In genomic region chr16:74743668-74744299, GRCh38 we compare ENCODE assay signal across 7 cellular contexts. TPM values are rescaled to one million over a fixed set of nuclear protein-coding genes. Genes with fewer than 3 reads are reported as not detected.
A peak's percentile ranks its signal among the peaks of the same experiment; 100 is the strongest.
DNase-seq lines count a peak whose midpoint lies in the region; ATAC-seq, FAIRE-seq and TF ChIP-seq lines count a peak whose summit lies in the region.

No MANE protein-coding gene starts in this region.

- H3K36me3 ChIP-seq in IMR-90 (ENCODE audit: control insufficient read depth, insufficient read depth, low read length) (no peaks in the 10 kb centered on the region), SJCRH30 (no peaks in the 10 kb centered on the region), kidney (ENCODE audit: control insufficient read depth in 1 of 2, insufficient read depth in 2 of 2, low read length in 2 of 2) (no peaks in the 10 kb centered on the region), upper lobe of left lung (no peaks in the 10 kb centered on the region)

- H3K9me3 ChIP-seq in IMR-90 (ENCODE audit: control insufficient read depth, insufficient read depth, low read length): no peaks in the 10 kb centered on the region
- no peaks in the 10 kb centered on the region for H3K9me3 ChIP-seq in SJCRH30 (replicated peaks)
- no peaks in the 10 kb centered on the region for H3K9me3 ChIP-seq in kidney (ENCODE audit: control insufficient read depth in 1 of 2, low read length in 2 of 2)
- no peaks in the 10 kb centered on the region for H3K9me3 ChIP-seq in upper lobe of left lung

- no peak for FAIRE-seq in kidney (lab: Jason Lieb, UNC)

- H3K4ac ChIP-seq in IMR-90 (ENCODE audit: low read depth, low read length): peak overlapping the region; percentile 61

- H3K79me1 ChIP-seq in IMR-90 (ENCODE audit: low read depth in 1 of 2, low read length in 2 of 2): no peaks in the 10 kb centered on the region

- dilution Hi-C loops in IMR-90 (cut with HindIII; ENCODE audit: low sequenced_read_pairs, unreplicated experiment): no loop called here

- peak overlapping the region; percentile 57; the same call in 1 of the 2 replicates for H4K91ac ChIP-seq in IMR-90 (ENCODE audit: insufficient read depth, low read depth, low read length)

- peak overlapping the region; percentile 42 for H3K4me2 ChIP-seq in IMR-90 (ENCODE audit: low read depth, low read length)

- H2BK15ac ChIP-seq in IMR-90 (ENCODE audit: low read depth, low read length): peak overlapping the region; percentile 67; the same call in 2 of the 3 replicates

- H4K8ac ChIP-seq in IMR-90 (ENCODE audit: low read depth in 2 of 2, low read length in 2 of 2): peak overlapping the region; percentile 42 to 67; a peak in 2 of 4 replicates

- peak overlapping the region; percentile 1; the same call in 1 of the 2 replicates for H3K14ac ChIP-seq in IMR-90 (replicated peaks; ENCODE audit: low read depth, low read length)

- H3K4me3 ChIP-seq in IMR-90 (ENCODE audit: insufficient read depth, low read depth, low read length) (no peak overlapping the region), SJCRH30 (peak overlapping the region; percentile 39), kidney (ENCODE audit: low read length in 2 of 2) (peak overlapping the region in 1 of 2 donors; percentile 38), upper lobe of left lung (peak overlapping the region in 3 of 4 donors; percentile 9 to 32 (median 9))

- CTCF ChIA-PET in IMR-90 (lab: Yijun Ruan, JAX): interaction anchor here (1.3 to 2.3 kb wide), 2 partner anchors 19 to 70 kb away, joined by 3 to 8 read pairs; no protein-coding TSS in a partner anchor

- H3K9ac ChIP-seq in IMR-90 (ENCODE audit: low read depth, low read length) (no peak overlapping the region), kidney (ENCODE audit: low read length in 2 of 2) (peak overlapping the region in 1 of 2 donors; percentile 51)

- peak overlapping the region; percentile 17; the same call in 1 of the 2 replicates for H3K18ac ChIP-seq in IMR-90 (ENCODE audit: low read depth, low read length)

- peak overlapping the region; percentile 80 for H2BK20ac ChIP-seq in IMR-90 (ENCODE audit: low read depth, low read length)

- POLR2A ChIA-PET in IMR-90 (lab: Charles Lee; ENCODE audit: unreplicated experiment): interaction anchor here (0.6 kb wide), 1 partner anchor 41 kb away, joined by 4 read pairs; no protein-coding TSS in a partner anchor

- ATAC-seq in IMR-90 (ENCODE audit: low read depth) (peak; percentile 89), upper lobe of left lung (ENCODE audit: low FRiP score in 2 of 2) (peak; percentile 64 to 89)

- H3K23ac ChIP-seq in IMR-90 (ENCODE audit: low read depth, low read length): no peak overlapping the region; the same call in 1 of the 2 replicates

- peak overlapping the region; percentile 58; the same call in 1 of the 2 replicates for H2AK5ac ChIP-seq in IMR-90 (ENCODE audit: low read depth, low read length)

- no peak overlapping the region for H2BK5ac ChIP-seq in IMR-90 (ENCODE audit: low read depth, low read length, poor library complexity, severe bottlenecking)

- TF ChIP-seq CTCF in IMR-90 (conservative IDR thresholded peaks at IDR 0.05; ENCODE audit: low read depth, low read length) (no peak), kidney (IDR thresholded peaks at IDR 0.05; ENCODE audit: borderline replicate concordance, extremely low read depth, insufficient read depth) (no peak), upper lobe of left lung (IDR thresholded peaks at IDR 0.05) (no peak)

- no peak overlapping the region for H3K56ac ChIP-seq in IMR-90 (ENCODE audit: extremely low read depth, insufficient read depth, low read length)

- TF ChIP-seq RAD21 in IMR-90 (IDR thresholded peaks at IDR 0.05; ENCODE audit: low read length): no peak

- peak overlapping the region; percentile 83 for H2AK9ac ChIP-seq in IMR-90 (replicated peaks; ENCODE audit: low read depth, low read length, poor library complexity)

- intact Hi-C loops in IMR-90 (cut with micrococcal nuclease) (no loop called here), kidney (cut with DNase I) (no loop called here)

- H3K27ac ChIP-seq in IMR-90 (ENCODE audit: insufficient read depth, low read length) (no peak overlapping the region), SJCRH30 (no peak overlapping the region; the same call in 1 of the 2 replicates), kidney (ENCODE audit: low read depth in 2 of 2, low read length in 2 of 2) (peak overlapping the region; percentile 61 to 81), upper lobe of left lung (peak overlapping the region; percentile 34 to 54 (median 52))

- no TSS peak for BruUV-seq in IMR-90 (replicated peaks; lab: Mats Ljungman, UMichigan)

- H3K9me1 ChIP-seq in IMR-90 (ENCODE audit: insufficient read depth, low read length): peaks cover 4% of the 10 kb centered on the region; the same call in 1 of the 2 replicates

- H2AFZ ChIP-seq in IMR-90 (replicated peaks; ENCODE audit: low read length, poor library complexity): peak overlapping the region; percentile 72

- peak in 1 of 4 donors; percentile 59 for TF ChIP-seq EP300 in upper lobe of left lung (IDR thresholded peaks at IDR 0.05)

- DNase-seq in IMR-90 (peak; percentile 79), SJCRH30 (peak; percentile 48 to 58), kidney (peak; percentile 93), upper lobe of left lung (peak in 1 of 2 donors; percentile 94), iPS-NIHi7 (ENCODE audit: extremely low spot score) (no peak), cerebellar cortex (ENCODE audit: low spot score) (no peak)
- no peak for DNase-seq in activated T-cell treated with anti-CD3 and anti-CD28 coated beads, Interleukin-2, amount 50 U/mL, for 1 hour

- TF ChIP-seq POLR2A in IMR-90 (IDR thresholded peaks at IDR 0.05; ENCODE audit: low read depth, low read length) (no peak), upper lobe of left lung (IDR thresholded peaks at IDR 0.05) (no peak)

- H3K4me1 ChIP-seq in IMR-90 (ENCODE audit: control insufficient read depth, insufficient read depth, low read length) (peaks cover 14% of the 10 kb centered on the region), SJCRH30 (peaks cover 3% of the 10 kb centered on the region; the same call in 1 of the 2 replicates), kidney (ENCODE audit: control insufficient read depth in 1 of 2, insufficient read depth in 1 of 2, low read depth in 1 of 2, low read length in 2 of 2) (peaks cover 0 to 6% of the 10 kb centered on the region in 2 donors), upper lobe of left lung (peaks cover 0 to 4% (median 0%) of the 10 kb centered on the region in 4 donors)

- H2BK120ac ChIP-seq in IMR-90 (ENCODE audit: low read depth, low read length): peak overlapping the region; percentile 75

- H4K5ac ChIP-seq in IMR-90 (ENCODE audit: low read depth, low read length): peak overlapping the region; percentile 46

- no peaks in the 10 kb centered on the region for H4K20me1 ChIP-seq in IMR-90 (ENCODE audit: insufficient read depth, low read length)

- in situ Hi-C loops in IMR-90 (cut with MboI; ENCODE audit: low sequenced_read_pairs): no loop called here

- H3K27me3 ChIP-seq in IMR-90 (ENCODE audit: control insufficient read depth, insufficient read depth, low read length) (no peaks in the 10 kb centered on the region), SJCRH30 (no peaks in the 10 kb centered on the region), upper lobe of left lung (no peaks in the 10 kb centered on the region)

- WGBS in IMR-90 (ENCODE audit: extremely low coverage in 2 of 2, insufficient read length in 1 of 2), 2 experiments: 75% methylated on average over 2 of the region's 15 CpGs; no CpG with 5 or more reads in 1 of the 2 experiments
- 31 to 42% methylated on average over 8 to 15 of the region's 15 CpGs for WGBS in upper lobe of left lung, 2 donors

TF ChIP-seq in IMR-90, 13 proteins besides CTCF, POLR2A, EP300 and RAD21 (continues in another document):
- TF ChIP-seq MXI1 (IDR thresholded peaks at IDR 0.05; ENCODE audit: borderline replicate concordance, low read depth, low read length) (0 out of 2 replicates have a peak, but pooled peaks have one; percentile 68), NFE2L2 (IDR thresholded peaks at IDR 0.05; ENCODE audit: low read depth, low read length) (no peak), CEBPB (IDR thresholded peaks at IDR 0.05; ENCODE audit: low read depth, low read length) (peak; percentile 28; the same call in 1 of the 2 replicates), RFX5 (IDR thresholded peaks at IDR 0.05; ENCODE audit: low read depth, low read length) (no peak), BHLHE40 (IDR thresholded peaks at IDR 0.05; ENCODE audit: low read depth, low read length) (peak; percentile 77), ELK1 (IDR thresholded peaks at IDR 0.05; ENCODE audit: borderline replicate concordance, low read depth, low read length) (no peak), FOS (IDR thresholded peaks at IDR 0.05; ENCODE audit: low read depth, low read length) (peak; percentile 67; the same call in 1 of the 2 replicates), MAFK (IDR thresholded peaks at IDR 0.05; ENCODE audit: low read depth, low read length) (no peak), RCOR1 (IDR thresholded peaks at IDR 0.05; ENCODE audit: insufficient replicate concordance, low read length) (no peak), MAZ (IDR thresholded peaks at IDR 0.05; ENCODE audit: borderline replicate concordance, low read depth, low read length) (peak; percentile 57; the same call in 1 of the 2 replicates)

RNA-seq across cellular contexts. Expression of gene FA2H, which starts 30.8 kb away (rescaled TPM):
- total RNA-seq in IMR-90 (2012; rRNA removed) (not detected in 2 replicates), kidney (4.2 TPM), upper lobe of left lung (1 to 10 TPM; 1.4 to 6.8 (median 2.3) TPM)
- polyA plus RNA-seq in IMR-90 (2012; rRNA removed) (not detected in 2 replicates), kidney (ENCODE audit: insufficient read depth, low read depth, low replicate concordance) (10.3 TPM)
- polyA plus RNA-seq in IMR-90 (2012; cell fraction: cytosol; rRNA removed): 0.01 TPM in 1 of 2 replicates, not detected in the other
- 0.02 TPM in 1 of 2 replicates, not detected in the other for polyA plus RNA-seq in IMR-90 (2012; cell fraction: nucleus; rRNA removed; ENCODE audit: low replicate concordance)
- not detected in 2 replicates for total RNA-seq in SJCRH30 (2014; rRNA removed; shearing (Covaris generic))

RNA-seq across cellular contexts. Expression of gene MLKL, which starts 43.1 kb away (rescaled TPM):
- total RNA-seq in IMR-90 (2012; rRNA removed) (4.2 and 4.5 TPM in 2 replicates), kidney (19.4 TPM), upper lobe of left lung (10 to 100 TPM; 15.0 to 81.7 (median 31.6) TPM)
- polyA plus RNA-seq in IMR-90 (2012; rRNA removed) (3.6 and 3.7 TPM in 2 replicates), kidney (ENCODE audit: insufficient read depth, low read depth, low replicate concordance) (7.3 TPM)
- 1.2 and 1.6 TPM in 2 replicates for polyA plus RNA-seq in IMR-90 (2012; cell fraction: cytosol; rRNA removed)
- polyA plus RNA-seq in IMR-90 (2012; cell fraction: nucleus; rRNA removed; ENCODE audit: low replicate concordance): 3.8 and 14.0 TPM in 2 replicates
- total RNA-seq in SJCRH30 (2014; rRNA removed; shearing (Covaris generic)): not detected in 2 replicates

Comparison
In these comparisons a context has a peak if more than half of its experiments do, and no peak if none do; other contexts are left out.
1. DNase-seq: peak in IMR-90 (single experiment), SJCRH30 (2 of 2) and kidney (single experiment); none in activated T-cell treated with anti-CD3 and anti-CD28 coated beads, Interleukin-2, amount 50 U/mL, for 1 hour (single experiment), iPS-NIHi7 (single experiment) and cerebellar cortex (single experiment).
2. H3K27ac ChIP-seq: peak in kidney (2 of 2) and upper lobe of left lung (4 of 4); none in IMR-90 (single experiment) and SJCRH30 (single experiment).